Comparison of ENCODE assay signal across 32 cellular contexts in genomic region chr19:15979293-15979692, GRCh38. TPM values are rescaled to one million over a fixed set of nuclear protein-coding genes. Genes with fewer than 3 reads are reported as not detected.
"Had no signal": no experiment of that assay in that cellular context is flagged by ENCODE, and none has a peak within 500 bp of the region (broad histone marks: within the 10 kb centered on the region; RNA-seq: fewer than 3 reads in every experiment).

No MANE protein-coding gene starts in this region.

- H3K4me3 ChIP-seq: coronary artery, dorsolateral prefrontal cortex, esophagus squamous epithelium, gastrocnemius medialis, heart right ventricle, left lung, lower lobe of right lung, mucosa of descending colon had no signal

- H3K36me3 ChIP-seq: esophagus squamous epithelium, gastrocnemius medialis, heart right ventricle, left lung, lower lobe of right lung had no signal

- H3K4me1 ChIP-seq: esophagus squamous epithelium, gastrocnemius medialis, heart right ventricle, left lung, lower lobe of right lung had no signal

- DNase-seq: dermis blood vessel endothelial cell; dorsolateral prefrontal cortex; effector CD4-positive, alpha-beta T cell; effector memory CD4-positive, alpha-beta T cell; esophagus squamous epithelium; foreskin fibroblast; foreskin melanocyte; gastrocnemius medialis; glutamatergic neuron; head of caudate nucleus; heart right ventricle; hippocampal formation; left lung; left ventricle myocardium superior; lower lobe of right lung; mesenchymal stem cell; mucosa of descending colon had no signal

- H3K27ac Mint-ChIP-seq: mesothelial cell of epicardium had no signal

- H3K4me3 Mint-ChIP-seq: mesothelial cell of epicardium had no signal

- H3K36me3 Mint-ChIP-seq: mesothelial cell of epicardium had no signal

- FAIRE-seq: colon, endothelial cell of umbilical vein, islet of Langerhans, keratinocyte had no signal

- H3K27ac ChIP-seq: coronary artery, dorsolateral prefrontal cortex, esophagus squamous epithelium, gastrocnemius medialis, heart right ventricle, left lung, lower lobe of right lung had no signal

- ATAC-seq: gastrocnemius medialis, heart right ventricle, left cardiac atrium, left lung, left ventricle myocardium superior, lower lobe of right lung, mucosa of descending colon had no signal

- H3K4me1 Mint-ChIP-seq: mesothelial cell of epicardium had no signal

RNA-seq across cellular contexts. Expression of gene OR10H4, which starts 30.5 kb away (rescaled TPM):
- total RNA-seq: dermis blood vessel endothelial cell, dorsolateral prefrontal cortex, endothelial cell of umbilical vein, epithelial cell of proximal tubule, esophagus squamous epithelium, gastrocnemius medialis, glomerular endothelial cell, heart right ventricle, kidney epithelial cell, left cardiac atrium, left lung, left ventricle myocardium superior, lower leg skin, lower lobe of right lung, lung microvascular endothelial cell, mesenteric fat pad, mesothelial cell of epicardium, mucosa of descending colon, myocyte had no signal
- polyA plus RNA-seq: endothelial cell of umbilical vein, esophagus, heart right ventricle, keratinocyte had no signal

RNA-seq across cellular contexts. Expression of gene CYP4F11, which starts 45.0 kb away (rescaled TPM):
- total RNA-seq: dermis blood vessel endothelial cell, endothelial cell of umbilical vein, epithelial cell of proximal tubule, glomerular endothelial cell, lung microvascular endothelial cell, mesothelial cell of epicardium, myocyte had no signal
- polyA plus RNA-seq: endothelial cell of umbilical vein had no signal
